Comparison of ENCODE assay signal across 11 cellular contexts in the genomic region with DNA sequence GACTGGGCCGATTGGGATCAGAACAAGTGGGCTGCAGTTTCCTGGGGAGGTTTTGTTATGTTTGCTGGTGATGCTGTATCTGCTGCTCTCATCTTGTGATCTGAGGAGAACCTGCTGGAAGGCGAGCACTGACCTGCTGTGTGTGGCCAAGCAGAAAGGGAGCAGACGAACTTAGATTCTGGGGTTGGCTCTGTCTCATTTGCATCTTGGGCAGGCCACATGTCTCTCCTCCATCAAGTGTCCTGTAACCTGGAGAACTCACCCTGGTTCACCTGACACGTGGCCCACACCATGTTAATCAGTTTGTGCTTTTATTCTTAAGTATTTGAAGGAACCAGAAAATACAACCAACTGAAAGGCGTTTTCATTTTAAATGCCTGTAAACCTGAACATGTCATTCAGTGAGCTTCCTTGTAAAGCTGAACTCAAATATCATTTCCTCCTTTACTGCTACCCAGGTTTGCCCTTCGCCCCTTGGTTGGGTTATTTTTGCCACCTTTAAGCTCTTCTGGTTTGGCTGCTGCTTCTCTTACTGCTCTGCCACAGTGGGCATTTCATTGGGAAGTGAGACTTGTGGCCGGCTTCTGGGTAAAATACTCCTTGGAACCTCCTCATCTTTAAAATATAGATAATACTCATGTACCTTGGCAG. TPM values are rescaled to one million over a fixed set of nuclear protein-coding genes. Genes with fewer than 3 reads are reported as not detected.
DNase-seq lines count a peak whose midpoint lies in the region; ATAC-seq and TF ChIP-seq lines count a peak whose summit lies in the region.
"Had no signal": no experiment of that assay in that cellular context is flagged by ENCODE, and none has a peak within 500 bp of the region (broad histone marks: within the 10 kb centered on the region; RNA-seq: fewer than 3 reads in every experiment).

No MANE protein-coding gene starts in this region.

- peak overlapping the region; percentile 22 for H3K27ac ChIP-seq in OCI-LY3 (ENCODE audit: low read length)
- no peak overlapping the region for H3K27ac ChIP-seq in sigmoid colon

- H3K79me2 ChIP-seq in OCI-LY3 (ENCODE audit: low read length) = peaks cover 99% of the 10 kb centered on the region

- H3K27ac Mint-ChIP-seq in natural killer cell treated with Interleukin-12 subunit alpha and Interleukin-12 subunit beta and Interleukin-15 and Interleukin-18, amount 100 ng/mL, for 72 hours = no peak overlapping the region

- no peak overlapping the region for H2AFZ ChIP-seq in OCI-LY3 (ENCODE audit: low read depth, low read length)

- no peaks in the 10 kb centered on the region for H3K9me3 Mint-ChIP-seq in natural killer cell treated with Interleukin-12 subunit alpha and Interleukin-12 subunit beta and Interleukin-15 and Interleukin-18, amount 100 ng/mL, for 72 hours

- H3K27me3 ChIP-seq in OCI-LY3 (ENCODE audit: low read depth, low read length) (no peaks in the 10 kb centered on the region), sigmoid colon (no peaks in the 10 kb centered on the region)

- peak overlapping the region; percentile 43 for H3K4me2 ChIP-seq in OCI-LY3 (ENCODE audit: low read length)

- no peaks in the 10 kb centered on the region for H3K27me3 Mint-ChIP-seq in natural killer cell treated with Interleukin-12 subunit alpha and Interleukin-12 subunit beta and Interleukin-15 and Interleukin-18, amount 100 ng/mL, for 72 hours

- H3K36me3 Mint-ChIP-seq in natural killer cell treated with Interleukin-12 subunit alpha and Interleukin-12 subunit beta and Interleukin-15 and Interleukin-18, amount 100 ng/mL, for 72 hours = no peaks in the 10 kb centered on the region

- H4K20me1 ChIP-seq in OCI-LY3 (ENCODE audit: insufficient read depth, low read length) = peaks cover 92% of the 10 kb centered on the region

- no peak for TF ChIP-seq CTCF in OCI-LY3 (IDR thresholded peaks at IDR 0.05; ENCODE audit: low read depth, low read length)
- TF ChIP-seq CTCF in sigmoid colon (IDR thresholded peaks at IDR 0.05) = no peak

- peaks cover 19 to 24% of the 10 kb centered on the region in 2 donors for H3K4me1 Mint-ChIP-seq in natural killer cell treated with Interleukin-12 subunit alpha and Interleukin-12 subunit beta and Interleukin-15 and Interleukin-18, amount 100 ng/mL, for 72 hours (ENCODE audit: low read depth in 2 of 2)

- H3K4me3 ChIP-seq in OCI-LY3 (ENCODE audit: low read length) = no peak overlapping the region
- no peak overlapping the region for H3K4me3 ChIP-seq in sigmoid colon

- peaks cover 42% of the 10 kb centered on the region for H3K4me1 ChIP-seq in OCI-LY3 (ENCODE audit: low read length)
- peaks cover 0 to 68% (median 53%) of the 10 kb centered on the region in 4 donors for H3K4me1 ChIP-seq in sigmoid colon

- H3K9me3 ChIP-seq in OCI-LY3 (ENCODE audit: insufficient read depth, low read length) = no peaks in the 10 kb centered on the region
- no peaks in the 10 kb centered on the region for H3K9me3 ChIP-seq in sigmoid colon

- no peak for TF ChIP-seq EP300 in sigmoid colon (IDR thresholded peaks at IDR 0.05)

- DNase-seq in sigmoid colon (peak; percentile 37), cortex of kidney (lab: John Stamatoyannopoulos, UW) (no peak), UCSD-AML1 (lab: John Stamatoyannopoulos, UW; ENCODE audit: unreplicated experiment) (no peak)
- no peak for DNase-seq in natural killer cell treated with Interleukin-12 subunit alpha and Interleukin-12 subunit beta and Interleukin-15 and Interleukin-18, amount 100 ng/mL, for 72 hours (ENCODE audit: low spot score)
- DNase-seq: activated CD4-positive, CD25-positive, alpha-beta regulatory T cell; amniotic stem cell; NCI-H748 treated with DMSO at 0.1 percent for 48 hours had no signal

- H3K9ac ChIP-seq in OCI-LY3 (ENCODE audit: low read length) = no peak overlapping the region; the same call in 1 of the 2 replicates

- WGBS in sigmoid colon, 2 donors = 27 to 62% methylated on average over 7 of the region's 7 CpGs

- H3K4me3 Mint-ChIP-seq in natural killer cell treated with Interleukin-12 subunit alpha and Interleukin-12 subunit beta and Interleukin-15 and Interleukin-18, amount 100 ng/mL, for 72 hours = no peak overlapping the region

- peaks cover 23% of the 10 kb centered on the region for H3K36me3 ChIP-seq in OCI-LY3 (replicated peaks; ENCODE audit: low read depth, low read length)
- no peaks in the 10 kb centered on the region for H3K36me3 ChIP-seq in sigmoid colon

- TF ChIP-seq POLR2A in sigmoid colon (IDR thresholded peaks at IDR 0.05) = no peak

- ATAC-seq in GM19043 (IDR thresholded peaks at IDR 0.05; ENCODE audit: low read depth, unreplicated experiment) (peak; percentile 91), HG02642 (IDR thresholded peaks at IDR 0.05; ENCODE audit: poor library complexity, unreplicated experiment) (peak; percentile 67), HG03457 (IDR thresholded peaks at IDR 0.05; ENCODE audit: unreplicated experiment) (no peak)
- no peak for ATAC-seq in natural killer cell treated with Interleukin-12 subunit alpha and Interleukin-12 subunit beta and Interleukin-15 and Interleukin-18, amount 100 ng/mL, for 72 hours

- intact Hi-C loops in sigmoid colon (cut with DNase I) = no loop called here

RNA-seq across cellular contexts. Expression of a gene that starts 33.5 kb away (rescaled TPM):
- total RNA-seq in sigmoid colon = 10 to 100 TPM; 17.6 to 42.7 (median 27.2) TPM
- 10 to 100 TPM; 31.8 to 39.5 (median 37.9) TPM for polyA plus RNA-seq in sigmoid colon
- 10 to 100 TPM; 32.3 to 48.0 TPM for total RNA-seq in natural killer cell treated with Interleukin-12 subunit alpha and Interleukin-12 subunit beta and Interleukin-15 and Interleukin-18, amount 100 ng/mL, for 72 hours

Comparison
In these comparisons a context has a peak if more than half of its experiments do, and no peak if none do; other contexts are left out.
1. ATAC-seq: peak in GM19043 (single experiment) and HG02642 (single experiment); none in HG03457 (single experiment) and natural killer cell treated with Interleukin-12 subunit alpha and Interleukin-12 subunit beta and Interleukin-15 and Interleukin-18, amount 100 ng/mL, for 72 hours (0 of 2).